ENCODE assay signal across 1 cellular context in genomic region chr16:30697264-30698138, GRCh38.
TF ChIP-seq lines count a peak whose summit lies in the region.

No MANE protein-coding gene starts in this region.

TF ChIP-seq in HepG2, 621 proteins besides CTCF, POLR2A, EP300 and RAD21 (continued from another document and continues in another):
- TF ChIP-seq ZGPAT (CRISPR knock-in tag; IDR thresholded peaks at IDR 0.05) (no peak), KDM1A (CRISPR knock-in tag; IDR thresholded peaks at IDR 0.05) (0 out of 2 replicates have a peak, but pooled peaks have one; percentile 45), DRAP1 (CRISPR knock-in tag; IDR thresholded peaks at IDR 0.05) (no peak), ISL2 (CRISPR knock-in tag; IDR thresholded peaks at IDR 0.05) (no peak), CHD4 (IDR thresholded peaks at IDR 0.05; ENCODE audit: borderline replicate concordance, low read length) (no peak), ZNF816 (CRISPR knock-in tag; IDR thresholded peaks at IDR 0.05; ENCODE audit: borderline replicate concordance) (no peak), KDM3A (CRISPR knock-in tag; IDR thresholded peaks at IDR 0.05; ENCODE audit: low read depth) (no peak), NR0B2 (CRISPR knock-in tag; IDR thresholded peaks at IDR 0.05) (peak; percentile 62; the same call in 1 of the 2 replicates), SNAPC5 (CRISPR knock-in tag; IDR thresholded peaks at IDR 0.05; ENCODE audit: borderline replicate concordance) (no peak), CHD2 (IDR thresholded peaks at IDR 0.05; ENCODE audit: low read depth, low read length) (peak; percentile 99; the same call in 1 of the 2 replicates), POLR2AphosphoS5 (IDR thresholded peaks at IDR 0.05; ENCODE audit: low read depth, low read length) (no peak), THYN1 (CRISPR knock-in tag; IDR thresholded peaks at IDR 0.05; ENCODE audit: borderline replicate concordance, low read depth) (no peak), SP140L (CRISPR knock-in tag; IDR thresholded peaks at IDR 0.05; ENCODE audit: borderline replicate concordance) (no peak), ZBTB8A (CRISPR knock-in tag; IDR thresholded peaks at IDR 0.05; ENCODE audit: borderline replicate concordance, low read depth) (no peak), SMC3 (IDR thresholded peaks at IDR 0.05; ENCODE audit: low read length) (no peak), HOMEZ (CRISPR knock-in tag; IDR thresholded peaks at IDR 0.05; ENCODE audit: low read depth) (no peak), TARDBP (CRISPR knock-in tag; IDR thresholded peaks at IDR 0.05) (peak; percentile 85; the same call in 1 of the 2 replicates), CBFB (CRISPR knock-in tag; IDR thresholded peaks at IDR 0.05) (no peak), TCF7 (IDR thresholded peaks at IDR 0.05; ENCODE audit: low read depth) (no peak), ZSCAN25 (CRISPR knock-in tag; IDR thresholded peaks at IDR 0.05) (no peak; the same call in 1 of the 2 replicates), SIX1 (CRISPR knock-in tag; IDR thresholded peaks at IDR 0.05; ENCODE audit: borderline replicate concordance) (no peak), ZNF780A (CRISPR knock-in tag; IDR thresholded peaks at IDR 0.05) (no peak), ELF4 (CRISPR knock-in tag; IDR thresholded peaks at IDR 0.05; ENCODE audit: borderline replicate concordance) (no peak), ZFP36 (IDR thresholded peaks at IDR 0.05; ENCODE audit: borderline replicate concordance, low read depth, low read length, partially characterized antibody) (no peak), CREB3 (CRISPR knock-in tag; IDR thresholded peaks at IDR 0.05) (no peak), ZNF878 (CRISPR knock-in tag; IDR thresholded peaks at IDR 0.05) (no peak), MBD4 (IDR thresholded peaks at IDR 0.05; ENCODE audit: borderline replicate concordance, low read length) (no peak), PBX3 (CRISPR knock-in tag; IDR thresholded peaks at IDR 0.05; ENCODE audit: borderline replicate concordance) (0 out of 2 replicates have a peak, but pooled peaks have one; percentile 53), SP1 (IDR thresholded peaks at IDR 0.05) (no peak), SP1 (CRISPR knock-in tag; IDR thresholded peaks at IDR 0.05) (no peak), RARG (CRISPR knock-in tag; IDR thresholded peaks at IDR 0.05; ENCODE audit: low read depth) (0 out of 2 replicates have a peak, but pooled peaks have one; percentile 6), ZNF367 (CRISPR knock-in tag; IDR thresholded peaks at IDR 0.05; ENCODE audit: borderline replicate concordance) (no peak), HOXA5 (CRISPR knock-in tag; IDR thresholded peaks at IDR 0.05) (no peak), TBL1XR1 (IDR thresholded peaks at IDR 0.05; ENCODE audit: borderline replicate concordance, low read length, partially characterized antibody) (no peak), NFIB (CRISPR knock-in tag; IDR thresholded peaks at IDR 0.05; ENCODE audit: borderline replicate concordance) (no peak), HDAC2 (CRISPR knock-in tag; IDR thresholded peaks at IDR 0.05) (0 out of 2 replicates have a peak, but pooled peaks have one; percentile 7), ZNF275 (CRISPR knock-in tag; IDR thresholded peaks at IDR 0.05; ENCODE audit: borderline replicate concordance) (no peak; the same call in 1 of the 2 replicates), ZKSCAN8 (CRISPR knock-in tag; IDR thresholded peaks at IDR 0.05; ENCODE audit: borderline replicate concordance) (no peak), ZBTB1 (CRISPR knock-in tag; IDR thresholded peaks at IDR 0.05; ENCODE audit: borderline replicate concordance) (0 out of 2 replicates have a peak, but pooled peaks have one; percentile 9), ELF3 (CRISPR knock-in tag; IDR thresholded peaks at IDR 0.05) (no peak)
- TF ChIP-seq, protein P1, sequence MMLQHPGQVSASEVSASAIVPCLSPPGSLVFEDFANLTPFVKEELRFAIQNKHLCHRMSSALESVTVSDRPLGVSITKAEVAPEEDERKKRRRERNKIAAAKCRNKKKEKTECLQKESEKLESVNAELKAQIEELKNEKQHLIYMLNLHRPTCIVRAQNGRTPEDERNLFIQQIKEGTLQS (CRISPR knock-in tag; IDR thresholded peaks at IDR 0.05): no peak
- TF ChIP-seq, protein P2, sequence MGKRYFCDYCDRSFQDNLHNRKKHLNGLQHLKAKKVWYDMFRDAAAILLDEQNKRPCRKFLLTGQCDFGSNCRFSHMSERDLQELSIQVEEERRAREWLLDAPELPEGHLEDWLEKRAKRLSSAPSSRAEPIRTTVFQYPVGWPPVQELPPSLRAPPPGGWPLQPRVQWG (CRISPR knock-in tag; IDR thresholded peaks at IDR 0.05; ENCODE audit: borderline replicate concordance, low read depth): no peak
- TF ChIP-seq, protein P3, sequence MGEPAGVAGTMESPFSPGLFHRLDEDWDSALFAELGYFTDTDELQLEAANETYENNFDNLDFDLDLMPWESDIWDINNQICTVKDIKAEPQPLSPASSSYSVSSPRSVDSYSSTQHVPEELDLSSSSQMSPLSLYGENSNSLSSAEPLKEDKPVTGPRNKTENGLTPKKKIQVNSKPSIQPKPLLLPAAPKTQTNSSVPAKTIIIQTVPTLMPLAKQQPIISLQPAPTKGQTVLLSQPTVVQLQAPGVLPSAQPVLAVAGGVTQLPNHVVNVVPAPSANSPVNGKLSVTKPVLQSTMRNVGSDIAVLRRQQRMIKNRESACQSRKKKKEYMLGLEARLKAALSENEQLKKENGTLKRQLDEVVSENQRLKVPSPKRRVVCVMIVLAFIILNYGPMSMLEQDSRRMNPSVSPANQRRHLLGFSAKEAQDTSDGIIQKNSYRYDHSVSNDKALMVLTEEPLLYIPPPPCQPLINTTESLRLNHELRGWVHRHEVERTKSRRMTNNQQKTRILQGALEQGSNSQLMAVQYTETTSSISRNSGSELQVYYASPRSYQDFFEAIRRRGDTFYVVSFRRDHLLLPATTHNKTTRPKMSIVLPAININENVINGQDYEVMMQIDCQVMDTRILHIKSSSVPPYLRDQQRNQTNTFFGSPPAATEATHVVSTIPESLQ (CRISPR knock-in tag; conservative IDR thresholded peaks at IDR 0.05): peak; percentile 84; the same call in 1 of the 2 replicates
- TF ChIP-seq, protein P4, sequence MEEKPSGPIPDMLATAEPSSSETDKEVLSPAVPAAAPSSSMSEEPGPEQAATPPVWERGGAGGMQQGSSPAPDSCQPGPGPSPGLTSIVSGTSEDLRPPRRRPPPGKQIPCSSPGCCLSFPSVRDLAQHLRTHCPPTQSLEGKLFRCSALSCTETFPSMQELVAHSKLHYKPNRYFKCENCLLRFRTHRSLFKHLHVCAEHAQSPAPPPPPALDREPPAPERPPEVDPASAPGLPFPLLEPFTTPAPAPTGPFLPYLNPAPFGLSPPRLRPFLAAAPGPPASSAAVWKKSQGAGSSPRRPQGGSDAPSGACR (CRISPR knock-in tag; IDR thresholded peaks at IDR 0.05): no peak; the same call in 1 of the 2 replicates
- TF ChIP-seq, protein P5, sequence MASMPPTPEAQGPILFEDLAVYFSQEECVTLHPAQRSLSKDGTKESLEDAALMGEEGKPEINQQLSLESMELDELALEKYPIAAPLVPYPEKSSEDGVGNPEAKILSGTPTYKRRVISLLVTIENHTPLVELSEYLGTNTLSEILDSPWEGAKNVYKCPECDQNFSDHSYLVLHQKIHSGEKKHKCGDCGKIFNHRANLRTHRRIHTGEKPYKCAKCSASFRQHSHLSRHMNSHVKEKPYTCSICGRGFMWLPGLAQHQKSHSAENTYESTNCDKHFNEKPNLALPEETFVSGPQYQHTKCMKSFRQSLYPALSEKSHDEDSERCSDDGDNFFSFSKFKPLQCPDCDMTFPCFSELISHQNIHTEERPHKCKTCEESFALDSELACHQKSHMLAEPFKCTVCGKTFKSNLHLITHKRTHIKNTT (CRISPR knock-in tag; IDR thresholded peaks at IDR 0.05): no peak
